In the genomic region with DNA sequence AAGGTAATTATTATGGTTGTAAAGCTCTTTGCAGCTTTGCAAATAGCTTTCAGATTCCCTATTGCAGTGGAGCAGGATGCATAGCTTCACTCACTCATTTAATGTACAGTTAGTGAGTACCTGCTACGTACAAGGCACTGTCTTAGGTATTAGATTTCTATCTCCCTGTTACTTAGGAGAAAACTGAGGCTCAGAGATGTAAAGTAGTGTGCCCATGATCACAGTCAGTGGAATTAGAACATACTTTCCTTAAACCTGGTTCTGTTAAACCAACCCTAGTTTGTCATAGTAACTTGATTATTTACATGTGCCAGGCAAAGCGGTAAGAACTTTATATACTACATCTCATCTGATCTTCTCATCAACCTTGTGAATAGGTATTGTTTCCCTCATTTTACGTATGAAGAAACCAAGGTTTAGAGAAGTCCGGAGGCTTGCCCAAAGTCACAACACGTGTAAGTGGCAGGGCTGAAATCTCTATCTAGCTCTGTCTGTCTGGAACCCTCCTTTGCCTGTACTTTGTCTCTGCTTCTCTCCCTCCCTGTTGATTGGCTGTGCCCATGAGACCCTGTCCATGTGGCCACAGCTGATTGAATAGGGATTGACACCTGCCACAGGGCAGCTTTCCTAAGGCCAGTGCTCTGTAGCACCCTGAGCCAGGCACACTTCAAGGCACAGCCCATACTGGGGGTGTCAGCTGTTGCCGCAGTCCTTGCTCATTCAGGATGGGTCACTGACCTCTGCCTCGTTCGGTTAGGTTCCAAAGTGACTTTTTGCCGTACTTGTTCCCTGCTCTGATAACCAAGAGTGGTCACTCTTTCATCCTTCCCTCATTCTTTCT, we compare ENCODE assay signal across 23 cellular contexts.
DNase-seq lines count a peak whose midpoint lies in the region; ATAC-seq and TF ChIP-seq lines count a peak whose summit lies in the region.
"Had no signal": no experiment of that assay in that cellular context is flagged by ENCODE, and none has a peak within 500 bp of the region (broad histone marks: within the 10 kb centered on the region; RNA-seq: fewer than 3 reads in every experiment).

No MANE protein-coding gene starts in this region.

- H3K9ac ChIP-seq in PC-3 (ENCODE audit: low read length) = peak overlapping the region; percentile 84
- H3K9ac ChIP-seq: BLaER1 treated with 17β-estradiol and CSF1 and Interleukin-3, amounts not matched to agents 10 nM and 100 nM had no signal

- intact Hi-C loops in A673 (cut with micrococcal nuclease; ENCODE audit: unreplicated experiment) (no loop called here), PC-3 (cut with micrococcal nuclease) (loop anchor here (2.0 kb wide), 1 partner anchor 62 kb away; no protein-coding TSS in a partner anchor)
- intact Hi-C loops in dendritic cell treated with granulocyte-macrophage colony-stimulating factor and Interleukin-4, amounts not matched to agents 40 ng/mL and 50 ng/mL, for 4 days (cut with micrococcal nuclease) = no loop called here

- no peak overlapping the region for H2AFZ ChIP-seq in PC-3 (ENCODE audit: low read length)
- no peak overlapping the region for H2AFZ ChIP-seq in osteoblast (ENCODE audit: low read length)

- peak overlapping the region; percentile 50 for H3K27ac Mint-ChIP-seq in dendritic cell treated with granulocyte-macrophage colony-stimulating factor and Interleukin-4, amounts not matched to agents 40 ng/mL and 50 ng/mL, for 4 days
- H3K27ac Mint-ChIP-seq: stimulated activated naive CD8-positive, alpha-beta T cell treated with anti-CD3 and anti-CD28 coated beads, Interleukin-15, amount 100 ng/mL, for 72 hours; T-helper 17 cell had no signal

- peaks cover 12% of the 10 kb centered on the region for H3F3A ChIP-seq in PC-3 (ENCODE audit: low read length, unreplicated experiment)

- H3K27me3 ChIP-seq in A673 (replicated peaks; ENCODE audit: insufficient read depth, low read depth, low read length, poor library complexity) (no peaks in the 10 kb centered on the region), PC-3 (ENCODE audit: low read length) (no peaks in the 10 kb centered on the region), osteoblast (ENCODE audit: insufficient read depth, low read length) (no peaks in the 10 kb centered on the region)
- H3K27me3 ChIP-seq: BLaER1 treated with 17β-estradiol and CSF1 and Interleukin-3, amounts not matched to agents 10 nM and 100 nM; breast epithelium had no signal

- peaks cover 48% of the 10 kb centered on the region for H3K4me1 Mint-ChIP-seq in dendritic cell treated with granulocyte-macrophage colony-stimulating factor and Interleukin-4, amounts not matched to agents 40 ng/mL and 50 ng/mL, for 4 days (ENCODE audit: low read depth)
- H3K4me1 Mint-ChIP-seq: stimulated activated naive CD8-positive, alpha-beta T cell treated with anti-CD3 and anti-CD28 coated beads, Interleukin-15, amount 100 ng/mL, for 72 hours; T-helper 17 cell had no signal

- H3K27ac ChIP-seq in A673 (ENCODE audit: low read depth, low read length, poor library complexity, severe bottlenecking) = peak overlapping the region; percentile 41
- H3K27ac ChIP-seq in PC-3 (ENCODE audit: low read length) = peak overlapping the region; percentile 99
- peak overlapping the region; percentile 83 for H3K27ac ChIP-seq in osteoblast (ENCODE audit: low read depth, low read length)
- no peak overlapping the region for H3K27ac ChIP-seq in substantia nigra (ENCODE audit: low read depth, low read length, poor library complexity, severe bottlenecking)
- H3K27ac ChIP-seq: WERI-Rb-1 had no signal

- H3K36me3 ChIP-seq in A673 (ENCODE audit: insufficient read depth, low read length, poor library complexity, severe bottlenecking) (no peaks in the 10 kb centered on the region), PC-3 (ENCODE audit: low read depth, low read length) (no peaks in the 10 kb centered on the region), osteoblast (ENCODE audit: insufficient read depth, low read length) (no peaks in the 10 kb centered on the region)
- H3K36me3 ChIP-seq: BLaER1 treated with 17β-estradiol and CSF1 and Interleukin-3, amounts not matched to agents 10 nM and 100 nM; breast epithelium; WERI-Rb-1 had no signal

- H3K36me3 Mint-ChIP-seq in dendritic cell treated with granulocyte-macrophage colony-stimulating factor and Interleukin-4, amounts not matched to agents 40 ng/mL and 50 ng/mL, for 4 days (ENCODE audit: low read depth) = no peaks in the 10 kb centered on the region

- no TSS peak for BruUV-seq in A673 (replicated peaks; lab: Mats Ljungman, UMichigan)
- BruUV-seq in PC-3 (replicated peaks; lab: Mats Ljungman, UMichigan) = TSS peak; percentile 74

- H3K9me3 Mint-ChIP-seq in dendritic cell treated with granulocyte-macrophage colony-stimulating factor and Interleukin-4, amounts not matched to agents 40 ng/mL and 50 ng/mL, for 4 days = no peaks in the 10 kb centered on the region
- H3K9me3 Mint-ChIP-seq: stimulated activated naive CD8-positive, alpha-beta T cell treated with anti-CD3 and anti-CD28 coated beads, Interleukin-15, amount 100 ng/mL, for 72 hours had no signal

- H3K9me2 ChIP-seq in PC-3 (replicated peaks; ENCODE audit: low read length) = no peaks in the 10 kb centered on the region

- no peaks in the 10 kb centered on the region for H4K20me1 ChIP-seq in PC-3 (ENCODE audit: low read length)
- H4K20me1 ChIP-seq in osteoblast (ENCODE audit: insufficient read depth, low read length) = no peaks in the 10 kb centered on the region
- H4K20me1 ChIP-seq: BLaER1 treated with 17β-estradiol and CSF1 and Interleukin-3, amounts not matched to agents 10 nM and 100 nM had no signal

- H3K9me3 ChIP-seq in A673 (ENCODE audit: low read depth, low read length, poor library complexity, severe bottlenecking) (no peaks in the 10 kb centered on the region), PC-3 (ENCODE audit: low read length) (no peaks in the 10 kb centered on the region), osteoblast (ENCODE audit: low read depth, low read length) (no peaks in the 10 kb centered on the region)
- H3K9me3 ChIP-seq: breast epithelium had no signal

- peaks cover 37% of the 10 kb centered on the region for H3K4me1 ChIP-seq in A673 (ENCODE audit: insufficient read depth, low read length, poor library complexity, severe bottlenecking)
- H3K4me1 ChIP-seq in PC-3 (ENCODE audit: insufficient read depth, low read length) = peaks cover 67% of the 10 kb centered on the region
- peaks cover 55% of the 10 kb centered on the region for H3K4me1 ChIP-seq in osteoblast (ENCODE audit: insufficient read depth, low read length)

- H3K4me3 ChIP-seq in A673 (ENCODE audit: low read depth, low read length, poor library complexity, severe bottlenecking) (no peak overlapping the region), PC-3 (ENCODE audit: low read length) (0 out of 2 replicates have a peak overlapping the region, but pooled peaks have one; percentile 5), osteoblast (ENCODE audit: insufficient read depth, low read length) (no peak overlapping the region)
- H3K4me3 ChIP-seq: BLaER1 treated with 17β-estradiol and CSF1 and Interleukin-3, amounts not matched to agents 10 nM and 100 nM; breast epithelium had no signal

- POLR2A ChIA-PET in A673 (lab: Charles Lee; ENCODE audit: low non-redundant PET) = interaction anchor here (0.6 kb wide), 1 partner anchor 118 kb away, joined by 5 read pairs; no protein-coding TSS in a partner anchor
- POLR2A ChIA-PET in PC-3 (lab: Charles Lee; ENCODE audit: unreplicated experiment) = interaction anchor here (0.8 to 1.0 kb wide), 2 partner anchors 14 to 98 kb away, joined by 3 to 5 read pairs; no protein-coding TSS in a partner anchor

- no peak for DNase-seq in A673 (ENCODE audit: low spot score)
- DNase-seq in PC-3 = peak; percentile 81
- DNase-seq in osteoblast (ENCODE audit: insufficient read length, low spot score, missing footprints) = no peak
- no peak for DNase-seq in kidney glomerular epithelial cell (lab: John Stamatoyannopoulos, UW)
- DNase-seq in NCI-H510A (lab: John Stamatoyannopoulos, UW) = no peak
- no peak for DNase-seq in substantia nigra (lab: John Stamatoyannopoulos, UW)
- no peak for DNase-seq in amygdala (lab: John Stamatoyannopoulos, UW)
- DNase-seq: activated CD4-positive, alpha-beta T cell treated with anti-CD3 and anti-CD28 coated beads, Interleukin-2, amount 50 U/mL, for 4 hours; activated CD8-positive, alpha-beta memory T cell treated with anti-CD3 and anti-CD28 coated beads, Interleukin-2, amount 50 U/mL, for 48 hours; activated effector memory CD4-positive, alpha-beta T cell treated with Interleukin-2 at 50 U/mL for 16 hours; foreskin melanocyte; GOT3; KBM-7; mammary epithelial cell; NCI-H774; OCI-M1; stimulated activated CD4-positive, alpha-beta T cell treated with anti-CD3 and anti-CD28 coated beads, Interleukin-2, amount 100 ng/mL, for 48 hours; stimulated activated naive CD8-positive, alpha-beta T cell treated with anti-CD3 and anti-CD28 coated beads, Interleukin-15, amount 100 ng/mL, for 72 hours; T-helper 17 cell; WERI-Rb-1 had no signal

- H3K4me2 ChIP-seq in PC-3 (ENCODE audit: low read length) (peak overlapping the region; percentile 61), osteoblast (ENCODE audit: insufficient read depth, low read length) (peak overlapping the region; percentile 37)

- H3K79me2 ChIP-seq in PC-3 (ENCODE audit: low read length) (no peaks in the 10 kb centered on the region), osteoblast (ENCODE audit: insufficient read depth, low read length) (no peaks in the 10 kb centered on the region)

- H3K4me3 Mint-ChIP-seq in dendritic cell treated with granulocyte-macrophage colony-stimulating factor and Interleukin-4, amounts not matched to agents 40 ng/mL and 50 ng/mL, for 4 days = no peak overlapping the region
- H3K4me3 Mint-ChIP-seq: stimulated activated naive CD8-positive, alpha-beta T cell treated with anti-CD3 and anti-CD28 coated beads, Interleukin-15, amount 100 ng/mL, for 72 hours; T-helper 17 cell had no signal

- H3K27me3 Mint-ChIP-seq in dendritic cell treated with granulocyte-macrophage colony-stimulating factor and Interleukin-4, amounts not matched to agents 40 ng/mL and 50 ng/mL, for 4 days = no peaks in the 10 kb centered on the region
- H3K27me3 Mint-ChIP-seq: stimulated activated naive CD8-positive, alpha-beta T cell treated with anti-CD3 and anti-CD28 coated beads, Interleukin-15, amount 100 ng/mL, for 72 hours; T-helper 17 cell had no signal

- CTCF ChIA-PET in A673 (lab: Charles Lee) = interaction anchor here (1.1 kb wide), 1 partner anchor 60 kb away, joined by 3 read pairs; no protein-coding TSS in a partner anchor
- CTCF ChIA-PET in PC-3 (lab: Charles Lee) = no interaction called here

- peak; percentile 35 for ATAC-seq in PC-3
- ATAC-seq: stimulated activated naive CD8-positive, alpha-beta T cell treated with anti-CD3 and anti-CD28 coated beads, Interleukin-15, amount 100 ng/mL, for 72 hours; T-helper 17 cell had no signal

- TF ChIP-seq CTCF in A673 (conservative IDR thresholded peaks at IDR 0.05; ENCODE audit: low read depth, low read length) = no peak
- TF ChIP-seq CTCF in PC-3 (conservative IDR thresholded peaks at IDR 0.05; ENCODE audit: low read depth, low read length) = no peak
- no peak for TF ChIP-seq CTCF in osteoblast (IDR thresholded peaks at IDR 0.05; ENCODE audit: extremely low read depth, low read depth, low read length)
